In the genomic region with DNA sequence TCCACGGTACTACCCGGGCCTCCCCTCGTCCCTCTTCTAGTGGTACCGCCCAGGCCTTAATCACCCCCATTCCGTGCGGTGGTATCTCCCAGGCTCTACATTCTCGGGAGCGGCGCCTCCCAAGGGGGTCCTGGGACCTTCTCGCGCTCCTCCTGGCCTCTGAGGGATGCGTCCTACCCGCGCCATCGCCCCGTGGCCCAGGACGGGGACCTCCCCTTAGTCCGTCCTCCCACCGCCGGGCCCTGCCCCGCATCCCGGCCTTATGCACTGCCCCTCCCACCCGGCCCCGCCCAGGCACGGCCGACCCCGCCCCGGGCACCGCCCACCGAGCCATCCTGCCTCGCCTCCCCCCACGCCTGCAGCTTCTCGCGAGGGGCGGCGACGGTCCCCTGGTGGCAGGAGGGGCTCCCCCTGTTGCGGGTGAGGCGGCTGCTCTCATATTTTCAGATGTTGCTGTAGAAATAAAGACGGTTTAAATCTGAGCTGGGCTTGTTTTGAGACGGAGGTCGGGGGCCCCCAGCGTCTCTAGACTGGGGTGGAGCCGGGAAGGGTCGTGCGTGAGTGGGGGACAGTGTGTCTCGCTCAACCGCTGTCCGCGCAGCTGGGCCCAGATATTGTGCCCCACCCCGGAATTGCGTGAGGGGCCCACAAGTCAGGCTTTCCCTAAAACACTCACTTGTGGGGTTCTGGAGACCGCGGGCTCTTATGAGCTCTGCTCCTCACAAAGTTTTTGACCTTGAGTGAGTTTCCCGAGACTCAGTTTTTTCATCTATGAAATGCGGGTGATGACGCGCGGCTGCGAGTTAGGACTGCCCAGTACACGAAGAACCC, we compare ENCODE assay signal across 8 cellular contexts. TPM values are rescaled to one million over a fixed set of nuclear protein-coding genes. Genes with fewer than 3 reads are reported as not detected.
A peak's percentile ranks its signal among the peaks of the same experiment; 100 is the strongest.
DNase-seq lines count a peak whose midpoint lies in the region; TF ChIP-seq lines count a peak whose summit lies in the region.

No MANE protein-coding gene starts in this region.

- no peaks in the 10 kb centered on the region for H3K4me1 ChIP-seq in iPS-15b (ENCODE audit: control insufficient read depth, insufficient read depth, low read length)

- H3K4me3 ChIP-seq in GM12864 (ENCODE audit: low read depth, low read length) (peak overlapping the region; percentile 60), iPS-15b (ENCODE audit: low read depth, low read length) (peak overlapping the region; percentile 45), skeletal muscle cell (ENCODE audit: low read depth, low read length) (peak overlapping the region; percentile 98)

- peaks cover 27% of the 10 kb centered on the region for H3K36me3 Mint-ChIP-seq in brain

- TF ChIP-seq CTCF in GM12864 (IDR thresholded peaks at IDR 0.05; ENCODE audit: low read depth, low read length, missing control alignments) (peak; percentile 7), brain (conservative IDR thresholded peaks at IDR 0.05) (peak; percentile 22 to 32)

- no peaks in the 10 kb centered on the region for H3K27me3 ChIP-seq in iPS-15b (ENCODE audit: control insufficient read depth, insufficient read depth, low read length)

- no peaks in the 10 kb centered on the region for H3K9me3 ChIP-seq in iPS-15b (ENCODE audit: control insufficient read depth, insufficient read depth, low read length)

- DNase-seq in GM12864 (ENCODE audit: low read depth) = no peak
- peak; percentile 86 for DNase-seq in HEK293T (ENCODE audit: extremely low spot score)
- DNase-seq in NCI-H1092 treated with DMSO at 0.1 percent for 48 hours (lab: John Stamatoyannopoulos, UW) = peak; percentile 85
- peak; percentile 87 for DNase-seq in UCSD-AML1 (lab: John Stamatoyannopoulos, UW; ENCODE audit: unreplicated experiment)
- peak; percentile 62 for DNase-seq in skeletal muscle cell (ENCODE audit: low read depth)
- no peak for DNase-seq in cerebellar nuclear complex (lab: John Stamatoyannopoulos, UW)

- peak overlapping the region; percentile 90 to 99 (median 97) for H3K4me3 Mint-ChIP-seq in brain

- CTCF ChIA-PET in HEK293T (lab: Yijun Ruan, JAX) = interaction anchor here (0.5 to 1.7 kb wide), 6 partner anchors 13 to 379 kb away, joined by 3 to 4 read pairs (median 4); partner anchors contain the start of gene FIBP

- H3K9ac ChIP-seq in iPS-15b (ENCODE audit: low read depth, low read length) = peak overlapping the region; percentile 71

- peaks cover 27% of the 10 kb centered on the region for H3K36me3 ChIP-seq in iPS-15b (ENCODE audit: control insufficient read depth, insufficient read depth, low read length)

- peaks cover 10% of the 10 kb centered on the region for H3K27me3 Mint-ChIP-seq in brain

- peak overlapping the region; percentile 95 to 98 (median 97) for H3K27ac Mint-ChIP-seq in brain

- peaks cover 0 to 10% (median 0%) of the 10 kb centered on the region in 5 experiments for H3K9me3 Mint-ChIP-seq in brain

- peaks cover 33% of the 10 kb centered on the region for H3K4me1 Mint-ChIP-seq in brain

- POLR2A ChIA-PET in HEK293T (lab: Yijun Ruan, JAX) = interaction anchor here (0.6 to 3.6 kb wide), 13 partner anchors 9 to 148 kb away, joined by 3 to 24 read pairs (median 4); partner anchors contain the start of genes BRMS1, CNIH2 and YIF1A

TF ChIP-seq in HEK293T, 16 proteins besides CTCF, POLR2A, EP300 and RAD21:
- no peak for TF ChIP-seq ELF4 (IDR thresholded peaks at IDR 0.05)
- TF ChIP-seq L3MBTL2 (conservative IDR thresholded peaks at IDR 0.05) = no peak
- TF ChIP-seq HDGF (IDR thresholded peaks at IDR 0.05; ENCODE audit: borderline replicate concordance) = no peak
- TF ChIP-seq SP1 (IDR thresholded peaks at IDR 0.05) = no peak
- no peak for TF ChIP-seq FOXK2 (IDR thresholded peaks at IDR 0.05)
- no peak for TF ChIP-seq BHLHE40 (IDR thresholded peaks at IDR 0.05; ENCODE audit: borderline replicate concordance)
- TF ChIP-seq, protein P1, sequence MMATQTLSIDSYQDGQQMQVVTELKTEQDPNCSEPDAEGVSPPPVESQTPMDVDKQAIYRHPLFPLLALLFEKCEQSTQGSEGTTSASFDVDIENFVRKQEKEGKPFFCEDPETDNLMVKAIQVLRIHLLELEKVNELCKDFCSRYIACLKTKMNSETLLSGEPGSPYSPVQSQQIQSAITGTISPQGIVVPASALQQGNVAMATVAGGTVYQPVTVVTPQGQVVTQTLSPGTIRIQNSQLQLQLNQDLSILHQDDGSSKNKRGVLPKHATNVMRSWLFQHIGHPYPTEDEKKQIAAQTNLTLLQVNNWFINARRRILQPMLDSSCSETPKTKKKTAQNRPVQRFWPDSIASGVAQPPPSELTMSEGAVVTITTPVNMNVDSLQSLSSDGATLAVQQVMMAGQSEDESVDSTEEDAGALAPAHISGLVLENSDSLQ (IDR thresholded peaks at IDR 0.05) = no peak
- no peak for TF ChIP-seq CTBP1 (IDR thresholded peaks at IDR 0.05; ENCODE audit: borderline replicate concordance)
- TF ChIP-seq TARDBP (IDR thresholded peaks at IDR 0.05) = no peak
- TF ChIP-seq ZNF384 (IDR thresholded peaks at IDR 0.05) = no peak
- TF ChIP-seq FOXM1 (IDR thresholded peaks at IDR 0.05; ENCODE audit: borderline replicate concordance) = no peak
- no peak for TF ChIP-seq LEF1 (IDR thresholded peaks at IDR 0.05; ENCODE audit: borderline replicate concordance)

RNA-seq across cellular contexts. Expression of gene RAB1B, which starts 0.8 kb away (rescaled TPM):
- polyA plus RNA-seq in brain (ENCODE audit: insufficient read depth, low read depth, low replicate concordance) = 297 TPM

RNA-seq across cellular contexts. Expression of gene KLC2, which starts 10.1 kb away (rescaled TPM):
- 122 TPM for polyA plus RNA-seq in brain (ENCODE audit: insufficient read depth, low read depth, low replicate concordance)

RNA-seq across cellular contexts. Expression of gene CNIH2, which starts 10.4 kb away (rescaled TPM):
- 146 TPM for polyA plus RNA-seq in brain (ENCODE audit: insufficient read depth, low read depth, low replicate concordance)

RNA-seq across cellular contexts. Expression of gene YIF1A, which starts 21.3 kb away (rescaled TPM):
- polyA plus RNA-seq in brain (ENCODE audit: insufficient read depth, low read depth, low replicate concordance) = 118 TPM

RNA-seq across cellular contexts. Expression of gene TMEM151A, which starts 24.1 kb away (rescaled TPM):
- polyA plus RNA-seq in brain (ENCODE audit: insufficient read depth, low read depth, low replicate concordance) = 54.6 TPM

Comparison
In these comparisons a context has a peak if more than half of its experiments do, and no peak if none do; other contexts are left out.
1. DNase-seq: peak in HEK293T (single experiment), NCI-H1092 treated with DMSO at 0.1 percent for 48 hours (single experiment), UCSD-AML1 (single experiment) and skeletal muscle cell (single experiment); none in GM12864 (single experiment) and cerebellar nuclear complex (0 of 2).
2. H3K4me3 ChIP-seq: peak in every context shown above with its lines; median percentile 98 in skeletal muscle cell; 60 in GM12864; 45 in iPS-15b.